In the genomic region with DNA sequence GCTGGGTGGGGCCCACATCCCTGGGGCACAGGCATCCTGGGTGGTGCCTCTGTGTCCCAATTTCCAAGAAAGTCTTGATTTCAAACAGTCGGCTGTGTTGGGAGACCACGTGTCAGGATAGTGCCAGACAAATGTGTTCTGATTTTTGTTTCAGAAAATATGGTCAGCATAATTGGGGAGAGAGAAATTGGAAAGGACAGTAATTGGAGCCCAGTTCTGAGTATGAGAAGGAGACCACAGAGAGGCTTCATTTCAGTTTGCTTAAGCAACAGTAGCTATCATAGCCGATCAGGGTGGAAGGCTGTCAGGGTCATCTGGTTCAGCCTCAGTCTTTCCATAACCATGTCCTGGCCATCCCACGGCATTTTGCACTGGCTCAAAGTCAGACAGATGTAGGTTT, we compare ENCODE assay signal across 22 cellular contexts.
"Had no signal": no experiment of that assay in that cellular context is flagged by ENCODE, and none has a peak within 500 bp of the region (broad histone marks: within the 10 kb centered on the region; RNA-seq: fewer than 3 reads in every experiment).

No MANE protein-coding gene starts in this region.

- H3K9me3 ChIP-seq: esophagus squamous epithelium, gastrocnemius medialis, heart right ventricle, left lung, lower lobe of right lung had no signal

- H3K36me3 ChIP-seq: esophagus squamous epithelium, gastrocnemius medialis, heart right ventricle, left lung, lower lobe of right lung had no signal

- H3K4me3 ChIP-seq: esophagus squamous epithelium, gastrocnemius medialis, heart right ventricle, left lung, lower lobe of right lung had no signal

- ATAC-seq: effector memory CD8-positive, alpha-beta T cell; esophagus mucosa; gastrocnemius medialis; heart right ventricle; left cardiac atrium; left lung; left ventricle myocardium superior; lower lobe of right lung; naive thymus-derived CD4-positive, alpha-beta T cell; natural killer cell had no signal

- H3K4me1 ChIP-seq: esophagus squamous epithelium, gastrocnemius medialis, left lung, lower lobe of right lung had no signal

- H3K27me3 ChIP-seq: esophagus squamous epithelium, gastrocnemius medialis, left lung had no signal

- DNase-seq: cortex of kidney; effector CD8-positive, alpha-beta T cell; effector memory CD8-positive, alpha-beta T cell; endodermal cell; erythroblast; esophagus squamous epithelium; foreskin fibroblast; foreskin melanocyte; gastrocnemius medialis; glutamatergic neuron; heart right ventricle; hippocampal formation; left cardiac atrium; left lung; left ventricle myocardium superior; lower lobe of right lung; mesenchymal stem cell; midbrain; naive thymus-derived CD4-positive, alpha-beta T cell; natural killer cell had no signal

- H3K27ac ChIP-seq: epithelial cell of prostate, esophagus squamous epithelium, gastrocnemius medialis, heart right ventricle, left lung, lower lobe of right lung had no signal
